In the genomic region with DNA sequence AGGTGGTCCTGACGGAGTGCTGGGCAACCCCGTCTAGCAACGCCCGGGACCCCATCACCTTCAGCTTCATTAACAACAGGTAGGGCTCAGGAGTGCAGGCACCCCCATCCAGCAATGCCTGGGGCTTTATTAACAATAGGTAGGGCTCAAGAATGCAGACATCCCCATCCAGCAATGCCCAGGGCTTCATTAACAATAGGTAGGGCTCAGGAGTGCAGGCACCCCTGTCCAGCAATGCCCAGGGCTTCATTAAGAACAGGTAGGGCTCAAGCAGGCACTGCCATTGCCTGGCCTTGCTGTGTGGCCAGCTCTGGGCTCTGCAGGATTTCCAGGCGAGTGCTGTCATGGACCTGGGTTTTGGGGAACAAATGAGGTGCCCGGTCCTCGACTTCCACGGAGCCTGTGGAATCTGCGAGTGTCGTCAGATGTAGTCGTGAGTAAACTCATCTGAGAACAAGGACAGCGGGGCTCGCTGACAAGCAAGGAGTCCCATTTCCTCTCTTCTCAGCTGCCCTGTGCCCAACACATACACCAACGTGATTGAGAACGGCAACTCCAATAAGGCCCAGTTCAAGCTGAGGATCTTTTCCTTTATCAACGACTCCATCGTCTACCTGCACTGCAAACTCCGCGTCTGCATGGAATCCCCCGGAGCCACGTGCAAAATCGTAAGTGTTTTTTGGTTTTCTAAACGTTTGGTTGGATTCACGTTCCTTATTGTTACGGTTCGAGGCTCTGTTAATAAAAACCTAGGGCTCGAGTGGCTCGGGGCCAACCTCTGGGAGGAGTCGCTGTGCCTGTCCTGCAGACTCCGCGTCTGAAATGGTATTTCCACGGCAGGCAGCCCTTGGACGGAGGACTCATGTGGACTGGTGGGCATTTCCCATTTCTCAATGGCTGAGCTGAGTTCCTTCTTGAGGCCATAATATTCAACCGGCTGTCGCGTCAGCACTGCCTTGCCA, we compare ENCODE assay signal across 34 cellular contexts. TPM values are rescaled to one million over a fixed set of nuclear protein-coding genes. Genes with fewer than 3 reads are reported as not detected.
"Had no signal": no experiment of that assay in that cellular context is flagged by ENCODE, and none has a peak within 500 bp of the region (broad histone marks: within the 10 kb centered on the region; RNA-seq: fewer than 3 reads in every experiment).

No MANE protein-coding gene starts in this region.

- DNase-seq: colonic mucosa; effector CD8-positive, alpha-beta T cell; endodermal cell; foreskin fibroblast; gastrocnemius medialis; head of caudate nucleus; left cardiac atrium; mesenchymal stem cell; naive B cell; stimulated activated CD4-positive, alpha-beta T cell treated with anti-CD3 and anti-CD28 coated beads, Interleukin-2, amount 100 ng/mL, for 24 hours; stimulated activated CD4-positive, alpha-beta T cell treated with anti-CD3 and anti-CD28 coated beads, Interleukin-4, amount 100 ng/mL, for 24 hours; stimulated activated naive CD4-positive, alpha-beta T cell treated with Interleukin-2 at 50 U/mL for 16 hours; stomach; tibial artery had no signal

- H3K27me3 Mint-ChIP-seq: type B pancreatic cell had no signal

- H3K36me3 Mint-ChIP-seq: mesothelial cell of epicardium; naive B cell; natural killer cell treated with Interleukin-12 subunit alpha and Interleukin-12 subunit beta and Interleukin-15 and Interleukin-18, amount 100 ng/mL, for 72 hours; stimulated activated effector memory CD8-positive, alpha-beta T cell treated with anti-CD3 and anti-CD28 coated beads, Interleukin-12 subunit alpha, Interleukin-12 subunit beta, amount 100 ng/mL, for 72 hours; type B pancreatic cell had no signal

- H3K4me1 Mint-ChIP-seq: mesothelial cell of epicardium, neural crest cell had no signal

- H3K4me2 ChIP-seq: smooth muscle cell had no signal

- H3K4me1 ChIP-seq: colonic mucosa, gastrocnemius medialis, parathyroid adenoma, right atrium auricular region, tibial artery had no signal

- H3K9me3 Mint-ChIP-seq: dendritic cell treated with granulocyte-macrophage colony-stimulating factor and Interleukin-4, amounts not matched to agents 40 ng/mL and 50 ng/mL, for 4 days; endodermal cell; mesothelial cell of epicardium; naive B cell; natural killer cell treated with Interleukin-12 subunit alpha and Interleukin-12 subunit beta and Interleukin-15 and Interleukin-18, amount 100 ng/mL, for 72 hours; neural crest cell; stimulated activated effector memory CD8-positive, alpha-beta T cell treated with anti-CD3 and anti-CD28 coated beads, Interleukin-12 subunit alpha, Interleukin-12 subunit beta, amount 100 ng/mL, for 72 hours; type B pancreatic cell had no signal

- H2AFZ ChIP-seq: parathyroid adenoma had no signal

- ATAC-seq: esophagus mucosa; gastrocnemius medialis; left cardiac atrium; left lung; mucosa of descending colon; natural killer cell treated with Interleukin-12 subunit alpha and Interleukin-12 subunit beta and Interleukin-15 and Interleukin-18, amount 100 ng/mL, for 72 hours; sciatic nerve; stimulated activated effector memory CD8-positive, alpha-beta T cell treated with anti-CD3 and anti-CD28 coated beads, Interleukin-12 subunit alpha, Interleukin-12 subunit beta, amount 100 ng/mL, for 72 hours had no signal

- H3K27me3 ChIP-seq: colonic mucosa, right atrium auricular region had no signal

- H3K36me3 ChIP-seq: colonic mucosa, gastrocnemius medialis, left lung, neutrophil, right atrium auricular region, stomach, tibial artery had no signal

- H3K4me3 ChIP-seq: colonic mucosa, gastrocnemius medialis, left lung, mucosa of descending colon, right atrium auricular region, smooth muscle cell, stomach, tibial artery had no signal

- H3K27ac ChIP-seq: colonic mucosa, epithelial cell of prostate, gastrocnemius medialis, left lung, neutrophil, parathyroid adenoma, right atrium auricular region, stomach, tibial artery had no signal

- H3K9ac ChIP-seq: parathyroid adenoma had no signal

- H3K79me2 ChIP-seq: parathyroid adenoma had no signal

- H3K9me3 ChIP-seq: colonic mucosa, gastrocnemius medialis, left lung, mucosa of descending colon, neutrophil, right atrium auricular region, stomach, tibial artery had no signal

- H3K27ac Mint-ChIP-seq: mesothelial cell of epicardium; natural killer cell treated with Interleukin-12 subunit alpha and Interleukin-12 subunit beta and Interleukin-15 and Interleukin-18, amount 100 ng/mL, for 72 hours; progenitor cell of endocrine pancreas; stimulated activated effector memory CD8-positive, alpha-beta T cell treated with anti-CD3 and anti-CD28 coated beads, Interleukin-12 subunit alpha, Interleukin-12 subunit beta, amount 100 ng/mL, for 72 hours; type B pancreatic cell had no signal

- H3K4me3 Mint-ChIP-seq: dendritic cell treated with granulocyte-macrophage colony-stimulating factor and Interleukin-4, amounts not matched to agents 40 ng/mL and 50 ng/mL, for 4 days; endodermal cell; mesothelial cell of epicardium; naive B cell; natural killer cell treated with Interleukin-12 subunit alpha and Interleukin-12 subunit beta and Interleukin-15 and Interleukin-18, amount 100 ng/mL, for 72 hours; neural crest cell; stimulated activated effector memory CD8-positive, alpha-beta T cell treated with anti-CD3 and anti-CD28 coated beads, Interleukin-12 subunit alpha, Interleukin-12 subunit beta, amount 100 ng/mL, for 72 hours; type B pancreatic cell had no signal

RNA-seq across cellular contexts. Expression of gene UMODL1, which starts 56.3 kb away (rescaled TPM):
- total RNA-seq: glomerular endothelial cell; left cardiac atrium; lung microvascular endothelial cell; mesothelial cell of epicardium; natural killer cell treated with Interleukin-12 subunit alpha and Interleukin-12 subunit beta and Interleukin-15 and Interleukin-18, amount 100 ng/mL, for 72 hours; neural crest cell; omental fat pad; right atrium auricular region; sciatic nerve; smooth muscle cell; temporal lobe had no signal
